Comparison of ENCODE assay signal across 8 cellular contexts in the genomic region with DNA sequence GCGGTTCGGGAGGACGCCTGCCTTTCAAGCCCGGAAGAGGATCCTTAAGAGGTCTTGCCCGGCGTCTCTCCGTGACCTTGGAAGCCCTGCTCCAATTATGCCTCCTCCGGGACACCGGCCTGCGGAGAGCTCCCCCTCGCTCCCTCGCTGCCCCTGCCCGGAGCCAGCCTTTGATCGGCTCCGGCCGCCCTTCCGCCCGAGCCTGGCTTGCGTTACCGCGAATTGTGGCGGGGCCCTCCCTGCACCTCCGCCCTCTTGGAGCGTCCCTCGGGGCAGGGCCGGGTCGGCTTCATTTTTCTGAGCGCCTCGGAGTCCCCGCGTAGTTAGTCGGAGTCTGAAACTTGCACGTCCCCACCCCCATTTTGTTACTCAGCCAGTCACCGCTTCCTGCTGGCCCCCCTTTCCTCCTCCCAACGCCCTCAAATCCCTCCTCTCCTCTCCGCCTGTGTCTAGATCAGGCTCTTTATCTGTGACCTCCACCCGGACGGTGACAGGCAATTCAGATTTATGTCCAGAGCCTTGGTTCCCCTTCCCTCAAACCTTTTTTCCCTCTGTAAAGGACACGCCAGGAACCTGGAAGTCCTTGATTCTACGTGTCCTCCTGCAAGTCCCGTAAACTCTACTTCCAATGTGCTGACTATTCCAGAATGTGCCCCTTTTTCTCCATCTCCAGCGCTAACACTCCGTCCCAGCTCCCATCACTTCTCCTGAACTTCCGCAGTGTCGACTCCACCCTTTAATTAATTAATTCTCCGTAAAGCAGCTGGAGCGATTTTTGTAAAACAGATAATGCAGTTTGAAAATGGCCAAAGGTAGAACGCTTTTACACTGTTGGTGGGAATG. TPM values are rescaled to one million over a fixed set of nuclear protein-coding genes. Genes with fewer than 3 reads are reported as not detected.
A peak's percentile ranks its signal among the peaks of the same experiment; 100 is the strongest.
DNase-seq lines count a peak whose midpoint lies in the region; ATAC-seq, FAIRE-seq and TF ChIP-seq lines count a peak whose summit lies in the region.

No MANE protein-coding gene starts in this region.

- ATAC-seq in GM21723 (IDR thresholded peaks at IDR 0.05; ENCODE audit: unreplicated experiment), result peak; percentile 31

- no peak for TF ChIP-seq EP300 in sigmoid colon (IDR thresholded peaks at IDR 0.05)

- H3K27me3 ChIP-seq in Karpas-422 (ENCODE audit: low read length) (no peaks in the 10 kb centered on the region), hepatocyte (no peaks in the 10 kb centered on the region), sigmoid colon (no peaks in the 10 kb centered on the region)

- H3K27ac ChIP-seq in Karpas-422 (ENCODE audit: low read length) (peak overlapping the region; percentile 98), hepatocyte (peak overlapping the region; percentile 99), sigmoid colon (peak overlapping the region; percentile 89 to 98 (median 98))

- no peaks in the 10 kb centered on the region for H3K9me3 ChIP-seq in Karpas-422 (ENCODE audit: low read length)
- H3K9me3 ChIP-seq in hepatocyte (ENCODE audit: low read depth), result no peaks in the 10 kb centered on the region
- H3K9me3 ChIP-seq in sigmoid colon, result no peaks in the 10 kb centered on the region

- intact Hi-C loops in sigmoid colon (cut with DNase I), result loop anchor here (1.0 to 5.0 kb wide), 3 partner anchors 20 to 102 kb away; partner anchors contain the start of gene SH2B1

- H3K4me1 ChIP-seq in Karpas-422 (ENCODE audit: low read length), result peaks cover 30% of the 10 kb centered on the region
- H3K4me1 ChIP-seq in hepatocyte (ENCODE audit: insufficient read depth), result no peaks in the 10 kb centered on the region
- peaks cover 0 to 12% (median 9%) of the 10 kb centered on the region in 4 donors for H3K4me1 ChIP-seq in sigmoid colon

- TF ChIP-seq CTCF in hepatocyte (IDR thresholded peaks at IDR 0.05; ENCODE audit: poor library complexity), result peak; percentile 2
- TF ChIP-seq CTCF in sigmoid colon (IDR thresholded peaks at IDR 0.05), result no peak
- TF ChIP-seq CTCF in D721Med (IDR thresholded peaks at IDR 0.05; ENCODE audit: insufficient read depth, missing control alignments), result no peak

- H3K4me2 ChIP-seq in Karpas-422 (ENCODE audit: low read depth, low read length, poor library complexity, severe bottlenecking), result peak overlapping the region; percentile 86
- peak overlapping the region; percentile 90 for H3K4me2 ChIP-seq in hepatocyte

- H3K9ac ChIP-seq in Karpas-422 (ENCODE audit: low read length), result peak overlapping the region; percentile 94

- FAIRE-seq in D721Med (lab: Jason Lieb, UNC), result no peak

- TF ChIP-seq POLR2A in sigmoid colon (IDR thresholded peaks at IDR 0.05), result peak; percentile 46 to 50

- H3K36me3 ChIP-seq in Karpas-422 (ENCODE audit: insufficient read depth, low read length) (peaks cover 5% of the 10 kb centered on the region), hepatocyte (replicated peaks; ENCODE audit: insufficient read depth, low read depth) (no peaks in the 10 kb centered on the region), sigmoid colon (no peaks in the 10 kb centered on the region)

- DNase-seq in EL, result peak; percentile 85
- DNase-seq in Karpas-422, result peak; percentile 95
- DNase-seq in T follicular helper cell (ENCODE audit: low read depth), result peak; percentile 70
- peak in 31 of 56 donors; percentile 30 to 76 (median 57) for DNase-seq in amygdala (lab: John Stamatoyannopoulos, UW)
- peak; percentile 83 for DNase-seq in hepatocyte (ENCODE audit: low spot score)
- DNase-seq in sigmoid colon, result peak; percentile 87
- no peak for DNase-seq in D721Med (ENCODE audit: insufficient read length, low spot score)

- H4K20me1 ChIP-seq in Karpas-422 (ENCODE audit: insufficient read depth, low read depth, low read length) (no peaks in the 10 kb centered on the region), hepatocyte (ENCODE audit: insufficient read depth, poor library complexity, severe bottlenecking) (no peaks in the 10 kb centered on the region)

- H3K79me2 ChIP-seq in Karpas-422 (ENCODE audit: low read length) (peaks cover 10% of the 10 kb centered on the region), hepatocyte (peaks cover 13% of the 10 kb centered on the region)

- H2AFZ ChIP-seq in Karpas-422 (ENCODE audit: low read length) (no peak overlapping the region), hepatocyte (peak overlapping the region; percentile 76)

- WGBS in hepatocyte (ENCODE audit: low lambda C conversion rate, missing lambda C conversion rate), result 3% methylated on average over 45 of the region's 48 CpGs
- WGBS in sigmoid colon, 2 donors, result 1% methylated on average over 48 of the region's 48 CpGs

- H3K9me2 ChIP-seq in Karpas-422 (replicated peaks; ENCODE audit: insufficient read depth, low read length) (no peaks in the 10 kb centered on the region), hepatocyte (replicated peaks; ENCODE audit: insufficient read depth) (no peaks in the 10 kb centered on the region)

- H3K4me3 ChIP-seq in Karpas-422 (ENCODE audit: low read length) (peak overlapping the region; percentile 71), hepatocyte (peak overlapping the region; percentile 72), sigmoid colon (peak overlapping the region; percentile 61 to 95 (median 84))

RNA-seq across cellular contexts. Expression of gene RABEP2, which starts 0.6 kb away (rescaled TPM):
- total RNA-seq in Karpas-422 (2014; rRNA removed; shearing (Covaris generic); ENCODE audit: low replicate concordance), result 15.9 and 52.4 TPM in 2 replicates
- 27.5 and 37.2 TPM in 2 replicates for total RNA-seq in hepatocyte
- polyA plus RNA-seq in hepatocyte, result 25.9 and 30.3 TPM in 2 replicates
- total RNA-seq in sigmoid colon, result 10 to 100 TPM in 3 of 4 donors, 1 to 10 TPM in 1; 9.9 to 43.2 (median 15.0) TPM
- 10 to 100 TPM; 30.0 to 48.7 (median 35.4) TPM for polyA plus RNA-seq in sigmoid colon

RNA-seq across cellular contexts. Expression of gene CD19, which starts 6.2 kb away (rescaled TPM):
- 194 and 392 TPM in 2 replicates for total RNA-seq in Karpas-422 (2014; rRNA removed; shearing (Covaris generic); ENCODE audit: low replicate concordance)
- not detected in 2 replicates for total RNA-seq in hepatocyte
- polyA plus RNA-seq in hepatocyte, result not detected in 2 replicates
- not detected for total RNA-seq in sigmoid colon
- polyA plus RNA-seq in sigmoid colon, result 10 to 100 TPM in 1 of 3 donors, 1 to 10 TPM in 1, not detected in 1; 1.4 to 45.9 TPM

RNA-seq across cellular contexts. Expression of gene NFATC2IP, which starts 25.1 kb away (rescaled TPM):
- total RNA-seq in Karpas-422 (2014; rRNA removed; shearing (Covaris generic); ENCODE audit: low replicate concordance), result 58.2 and 64.0 TPM in 2 replicates
- 17.3 and 17.4 TPM in 2 replicates for total RNA-seq in hepatocyte
- 19.7 and 22.3 TPM in 2 replicates for polyA plus RNA-seq in hepatocyte
- total RNA-seq in sigmoid colon, result 10 to 100 TPM; 17.4 to 32.4 (median 22.3) TPM
- polyA plus RNA-seq in sigmoid colon, result 10 to 100 TPM; 12.6 to 42.5 (median 16.2) TPM

RNA-seq across cellular contexts. Expression of gene ATP2A1, which starts 47.3 kb away (rescaled TPM):
- 0.75 and 4.4 TPM in 2 replicates for total RNA-seq in Karpas-422 (2014; rRNA removed; shearing (Covaris generic); ENCODE audit: low replicate concordance)
- 0.13 and 0.72 TPM in 2 replicates for total RNA-seq in hepatocyte
- polyA plus RNA-seq in hepatocyte, result 0.49 and 2.3 TPM in 2 replicates
- total RNA-seq in sigmoid colon, result under 1 TPM in 2 of 4 donors, not detected in 2; 0.36 to 0.49 TPM
- polyA plus RNA-seq in sigmoid colon, result 1 to 10 TPM in 2 of 3 donors, not detected in 1; 1.2 to 1.6 TPM

RNA-seq across cellular contexts. Expression of gene SPNS1, which starts 49.0 kb away (rescaled TPM):
- total RNA-seq in Karpas-422 (2014; rRNA removed; shearing (Covaris generic); ENCODE audit: low replicate concordance), result 9.7 and 19.2 TPM in 2 replicates
- total RNA-seq in hepatocyte (36.6 and 42.8 TPM in 2 replicates), sigmoid colon (10 to 100 TPM; 14.3 to 30.5 (median 14.7) TPM)
- polyA plus RNA-seq in hepatocyte (140 and 146 TPM in 2 replicates), sigmoid colon (10 to 100 TPM in 2 of 3 donors, 1 to 10 TPM in 1; 6.6 to 40.2 (median 14.1) TPM)

Comparison
In these comparisons a context has a peak if more than half of its experiments do, and no peak if none do; other contexts are left out.
1. RNA of gene CD19, which starts 6.2 kb away (total RNA-seq): 194 to 392 TPM in Karpas-422; not detected in hepatocyte and not detected in sigmoid colon; every median in the first group is over 100 times any median in the second.
2. Peak in every context shown above with its lines, with median percentiles within 50 percentile points of each other: H3K27ac ChIP-seq and H3K4me3 ChIP-seq.